Comparison of ENCODE assay signal across 12 cellular contexts in the genomic region with DNA sequence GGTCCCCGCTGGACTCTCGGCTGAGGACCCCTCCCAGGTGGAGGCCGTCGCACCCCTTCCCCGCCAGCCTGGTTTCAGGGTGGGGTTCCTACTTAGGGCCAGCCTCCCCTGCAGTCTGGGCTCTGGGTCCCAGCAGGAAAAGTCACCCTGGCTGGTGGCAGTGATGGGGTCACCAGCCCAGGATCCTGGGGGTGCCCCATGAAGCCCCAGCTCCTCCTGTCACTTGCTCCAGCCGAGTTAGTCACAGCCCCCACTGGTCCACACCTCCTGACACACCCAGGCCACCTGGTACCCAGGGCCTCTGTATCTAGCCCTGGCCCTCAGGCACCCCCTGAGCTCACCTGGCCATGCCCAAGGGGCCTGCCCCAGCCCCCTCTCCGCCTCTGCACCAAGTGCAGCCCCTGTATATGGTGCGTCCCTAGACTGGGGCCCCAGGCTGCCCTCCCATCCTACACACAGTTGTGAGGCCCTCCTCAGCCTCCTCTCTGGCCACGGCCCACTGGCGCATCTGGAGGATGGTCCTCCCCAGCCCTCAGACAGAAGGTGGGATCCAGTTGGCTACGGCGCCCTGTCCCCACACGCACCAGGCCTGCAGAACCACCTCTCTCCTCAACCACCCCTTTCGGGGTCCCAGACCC. TPM values are rescaled to one million over a fixed set of nuclear protein-coding genes. Genes with fewer than 3 reads are reported as not detected.
DNase-seq lines count a peak whose midpoint lies in the region; ATAC-seq and TF ChIP-seq lines count a peak whose summit lies in the region.
"Had no signal": no experiment of that assay in that cellular context is flagged by ENCODE, and none has a peak within 500 bp of the region (broad histone marks: within the 10 kb centered on the region; RNA-seq: fewer than 3 reads in every experiment).

No MANE protein-coding gene starts in this region.

- no peak overlapping the region for H3K27ac Mint-ChIP-seq in MCF 10A (ENCODE audit: low read depth, unreplicated experiment)
- peak overlapping the region; percentile 53 for H3K27ac Mint-ChIP-seq in memory B cell
- H3K27ac Mint-ChIP-seq: activated T-cell treated with anti-CD3 and anti-CD28 coated beads, Interleukin-2, amount 50 U/mL, for 72 hours had no signal

- CTCF ChIA-PET in MCF 10A (lab: Yijun Ruan, JAX) = interaction anchor here (0.6 to 0.9 kb wide), 5 partner anchors 50 to 152 kb away, joined by 3 to 4 read pairs (median 3); no protein-coding TSS in a partner anchor

- intact Hi-C loops in MCF 10A (cut with micrococcal nuclease) = no loop called here

- no peak for TF ChIP-seq POLR2A in suprapubic skin (IDR thresholded peaks at IDR 0.05)

- peak overlapping the region; percentile 51; the same call in 1 of the 2 replicates for H3K4me3 ChIP-seq in H7 (ENCODE audit: insufficient read depth, low read depth, low read length)
- H3K4me3 ChIP-seq in suprapubic skin = peak overlapping the region; percentile 53

- H3K4me1 ChIP-seq in suprapubic skin = peaks cover 93% of the 10 kb centered on the region

- peaks cover 40% of the 10 kb centered on the region for H3K36me3 Mint-ChIP-seq in MCF 10A (ENCODE audit: insufficient read depth, unreplicated experiment)
- H3K36me3 Mint-ChIP-seq in memory B cell = no peaks in the 10 kb centered on the region

- H3K4me3 Mint-ChIP-seq in MCF 10A (ENCODE audit: unreplicated experiment) (peak overlapping the region; percentile 81), memory B cell (peak overlapping the region; percentile 46)
- H3K4me3 Mint-ChIP-seq: activated T-cell treated with anti-CD3 and anti-CD28 coated beads, Interleukin-2, amount 50 U/mL, for 72 hours had no signal

- H3K9me3 ChIP-seq in suprapubic skin = no peaks in the 10 kb centered on the region

- H3K36me3 ChIP-seq in H7 (replicated peaks; ENCODE audit: control insufficient read depth, insufficient read depth, low read length) (no peaks in the 10 kb centered on the region), suprapubic skin (no peaks in the 10 kb centered on the region)

- no peaks in the 10 kb centered on the region for H3K9me3 Mint-ChIP-seq in MCF 10A (ENCODE audit: unreplicated experiment)
- no peaks in the 10 kb centered on the region for H3K9me3 Mint-ChIP-seq in memory B cell
- H3K9me3 Mint-ChIP-seq: activated T-cell treated with anti-CD3 and anti-CD28 coated beads, Interleukin-2, amount 50 U/mL, for 72 hours had no signal

- POLR2A ChIA-PET in MCF 10A (lab: Yijun Ruan, JAX) = interaction anchor here (1.3 kb wide), 1 partner anchor 55 kb away, joined by 4 read pairs; no protein-coding TSS in a partner anchor

- no peaks in the 10 kb centered on the region for H3K27me3 Mint-ChIP-seq in MCF 10A (ENCODE audit: insufficient read depth, unreplicated experiment)
- peaks cover 7% of the 10 kb centered on the region for H3K27me3 Mint-ChIP-seq in memory B cell

- TF ChIP-seq CTCF in MCF 10A (IDR thresholded peaks at IDR 0.05; ENCODE audit: unreplicated experiment) (no peak), suprapubic skin (IDR thresholded peaks at IDR 0.05) (no peak)

- BruUV-seq in MCF 10A (replicated peaks; lab: Mats Ljungman, UMichigan) = no TSS peak

- H3K27me3 ChIP-seq in H7 (ENCODE audit: control insufficient read depth, insufficient read depth, low read length) (peaks cover 2% of the 10 kb centered on the region; the same call in 1 of the 2 replicates), suprapubic skin (no peaks in the 10 kb centered on the region)

- peak overlapping the region; percentile 96 for H3K27ac ChIP-seq in suprapubic skin
- H3K27ac ChIP-seq: WERI-Rb-1 had no signal

- H3K4me1 Mint-ChIP-seq in MCF 10A (ENCODE audit: insufficient read depth, unreplicated experiment) (peaks cover 34% of the 10 kb centered on the region), memory B cell (peaks cover 45% of the 10 kb centered on the region)

- no peak for TF ChIP-seq EP300 in suprapubic skin (IDR thresholded peaks at IDR 0.05)

- WGBS in suprapubic skin = 71% methylated on average over 11 of the region's 14 CpGs

- ATAC-seq in memory B cell (ENCODE audit: low read depth) = no peak
- ATAC-seq in GM19463 (IDR thresholded peaks at IDR 0.05; ENCODE audit: unreplicated experiment) = no peak

- DNase-seq in H7 (no peak), MCF 10A (ENCODE audit: unreplicated experiment) (no peak), memory B cell (ENCODE audit: low spot score in 2 of 2) (no peak), suprapubic skin (ENCODE audit: low spot score in 2 of 2) (no peak), NCI-H1092 treated with DMSO at 0.1 percent for 48 hours (lab: John Stamatoyannopoulos, UW) (no peak), RKO (ENCODE audit: low spot score) (no peak), NCI-H1048 (lab: John Stamatoyannopoulos, UW) (no peak)
- DNase-seq: activated T-cell treated with anti-CD3 and anti-CD28 coated beads, Interleukin-2, amount 50 U/mL, for 72 hours; KBM-7; stimulated activated CD4-positive, alpha-beta T cell treated with anti-CD3 and anti-CD28 coated beads, Interleukin-12 subunit alpha, Interleukin-12 subunit beta, amount 100 ng/mL, for 4 hours; WERI-Rb-1 had no signal

RNA-seq across cellular contexts. Expression of gene PLXNB2, which starts 6.7 kb away (rescaled TPM):
- total RNA-seq in H7 (2014; rRNA removed; shearing (Covaris generic)) = 33.4 and 39.8 TPM in 2 replicates
- total RNA-seq in MCF 10A (2022) (199 and 200 TPM in 2 replicates), suprapubic skin (100 to 1,000 TPM; 117 to 231 (median 192) TPM)

RNA-seq across cellular contexts. Expression of gene DENND6B, which starts 26.1 kb away (rescaled TPM):
- total RNA-seq in H7 (2014; rRNA removed; shearing (Covaris generic)) = 0.52 and 1.1 TPM in 2 replicates
- total RNA-seq in MCF 10A (2022) (4.0 and 5.5 TPM in 2 replicates), suprapubic skin (1 to 10 TPM; 3.3 to 5.4 (median 3.4) TPM)

RNA-seq across cellular contexts. Expression of gene MAPK11, which starts 30.6 kb away (rescaled TPM):
- total RNA-seq in H7 (2014; rRNA removed; shearing (Covaris generic)) = 1.4 and 2.4 TPM in 2 replicates
- total RNA-seq in MCF 10A (2022) (10.4 and 11.9 TPM in 2 replicates), suprapubic skin (1 to 10 TPM; 3.8 to 5.8 (median 4.5) TPM)

RNA-seq across cellular contexts. Expression of gene MAPK12, which starts 39.3 kb away (rescaled TPM):
- 21.2 and 23.8 TPM in 2 replicates for total RNA-seq in H7 (2014; rRNA removed; shearing (Covaris generic))
- total RNA-seq in MCF 10A (2022) = 24.9 and 25.0 TPM in 2 replicates
- 1 to 10 TPM; 1.3 to 5.7 (median 3.3) TPM for total RNA-seq in suprapubic skin

RNA-seq across cellular contexts. Expression of gene PPP6R2, which starts 42.4 kb away (rescaled TPM):
- 47.0 and 48.7 TPM in 2 replicates for total RNA-seq in H7 (2014; rRNA removed; shearing (Covaris generic))
- total RNA-seq in MCF 10A (2022) (28.4 and 30.1 TPM in 2 replicates), suprapubic skin (10 to 100 TPM; 46.7 to 70.3 (median 64.6) TPM)
